In genomic region chr15:60757273-60757672, GRCh38 we compare ENCODE assay signal across 27 cellular contexts.
"Had no signal": no experiment of that assay in that cellular context is flagged by ENCODE, and none has a peak within 500 bp of the region (broad histone marks: within the 10 kb centered on the region; RNA-seq: fewer than 3 reads in every experiment).

No MANE protein-coding gene starts in this region.

- ATAC-seq: activated CD4-positive, CD25-positive, alpha-beta regulatory T cell treated with anti-CD3 and anti-CD28 coated beads, Interleukin-2, amount 50 U/mL, for 24 hours; activated CD8-positive, alpha-beta T cell treated with anti-CD3 and anti-CD28 coated beads for 36 hours; activated T-cell treated with anti-CD3 and anti-CD28 coated beads, Interleukin-2, amount 50 U/mL, for 4 hours; activated T-helper 17 cell treated with anti-CD3 and anti-CD28 coated beads, Interleukin-2, amount 50 U/mL, for 72 hours; foreskin keratinocyte; gastrocnemius medialis; heart left ventricle had no signal

- H3K27ac ChIP-seq: brain microvascular endothelial cell, coronary artery, dorsolateral prefrontal cortex, esophagus muscularis mucosa, gastrocnemius medialis, heart left ventricle, WERI-Rb-1 had no signal

- H3K36me3 ChIP-seq: brain microvascular endothelial cell, esophagus muscularis mucosa, gastrocnemius medialis, heart left ventricle, WERI-Rb-1 had no signal

- H3K4me3 ChIP-seq: coronary artery, dorsolateral prefrontal cortex, esophagus muscularis mucosa, gastrocnemius medialis, heart left ventricle had no signal

- DNase-seq: activated B cell treated with CpG ODN at 0.5 μM for 24 hours; activated CD4-positive, alpha-beta T cell treated with anti-CD3 and anti-CD28 coated beads for 48 hours; activated CD4-positive, alpha-beta T cell treated with anti-CD3 and anti-CD28 coated beads, Interleukin-2, amount 50 U/mL, for 1 hour; activated CD4-positive, alpha-beta T cell treated with anti-CD3 and anti-CD28 coated beads, Interleukin-2, amount 50 U/mL, for 48 hours; activated CD8-positive, alpha-beta memory T cell treated with anti-CD3 and anti-CD28 coated beads for 24 hours; activated CD8-positive, alpha-beta T cell treated with anti-CD3 and anti-CD28 coated beads for 36 hours; activated effector memory CD4-positive, alpha-beta T cell treated with Interleukin-2 at 50 U/mL for 16 hours; activated gamma-delta T cell treated with Interleukin-2 at 50 U/mL for 16 hours; activated naive CD4-positive, alpha-beta T cell treated with anti-CD3 and anti-CD28 coated beads, Interleukin-2, amount 50 U/mL, for 16 hours; activated naive CD4-positive, alpha-beta T cell treated with Interleukin-2 at 50 U/mL for 16 hours; activated T-cell treated with anti-CD3 and anti-CD28 coated beads, Interleukin-2, amount 50 U/mL, for 4 hours; amniotic stem cell; anterior cingulate cortex; brain microvascular endothelial cell; dorsolateral prefrontal cortex; effector memory CD4-positive, alpha-beta T cell; endodermal cell; foreskin keratinocyte; gastrocnemius medialis; glutamatergic neuron; heart left ventricle; T-helper 2 cell; WERI-Rb-1 had no signal

- H3K9me3 ChIP-seq: esophagus muscularis mucosa, gastrocnemius medialis, heart left ventricle had no signal

- H3K27me3 ChIP-seq: brain microvascular endothelial cell, esophagus muscularis mucosa, foreskin keratinocyte, gastrocnemius medialis, heart left ventricle had no signal
